ENCODE assay signal across 8 cellular contexts in the genomic region with DNA sequence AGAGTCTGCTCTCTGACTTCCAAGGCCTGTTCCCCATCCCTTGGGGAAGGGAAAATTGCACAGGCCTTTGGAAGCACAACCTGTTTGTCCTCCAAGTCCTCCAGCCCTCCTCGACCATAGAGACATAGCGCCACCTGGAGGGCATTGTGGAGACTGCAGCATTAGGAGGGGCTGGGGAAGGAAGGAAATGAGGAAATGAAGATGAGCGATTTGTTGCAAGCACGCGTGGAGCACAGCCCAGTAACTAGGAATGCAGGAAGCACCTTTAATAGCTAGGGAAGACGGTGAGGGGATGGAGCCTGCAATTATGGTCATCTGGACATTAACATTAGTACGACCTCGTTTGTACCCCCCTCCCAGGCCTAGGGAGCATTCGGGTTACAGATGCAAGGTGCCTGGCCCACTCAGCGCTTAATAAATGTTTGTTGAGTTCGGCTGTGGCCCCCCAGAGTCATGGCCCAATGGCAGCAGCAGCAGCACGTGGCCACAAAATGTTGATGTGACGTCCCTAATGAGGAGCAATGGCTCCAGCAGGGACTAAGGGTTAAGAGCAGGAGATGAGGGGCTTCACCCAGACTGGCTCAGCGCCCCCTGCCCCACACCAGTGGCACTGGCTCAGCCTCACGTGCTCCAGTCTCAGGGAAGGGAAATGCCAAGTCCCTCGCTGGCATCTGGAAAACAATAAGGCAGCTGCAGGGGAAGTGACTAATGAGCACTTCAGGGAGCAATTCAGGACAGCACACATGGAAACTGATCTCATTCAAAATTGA. TPM values are rescaled to one million over a fixed set of nuclear protein-coding genes. Genes with fewer than 3 reads are reported as not detected.
A peak's percentile ranks its signal among the peaks of the same experiment; 100 is the strongest.
DNase-seq lines count a peak whose midpoint lies in the region; ATAC-seq, FAIRE-seq and TF ChIP-seq lines count a peak whose summit lies in the region.

No MANE protein-coding gene starts in this region.

- peaks cover 0 to 8% (median 7%) of the 10 kb centered on the region in 4 donors for H3K4me1 ChIP-seq in sigmoid colon

- H3K4me3 ChIP-seq in astrocyte of the spinal cord (ENCODE audit: low read depth, low read length) (no peak overlapping the region), sigmoid colon (no peak overlapping the region)

- no peak for TF ChIP-seq POLR2A in sigmoid colon (IDR thresholded peaks at IDR 0.05)

- in situ Hi-C loops in astrocyte of the spinal cord (cut with HindIII; ENCODE audit: low sequenced_read_pairs): no loop called here

- 5 to 9% methylated on average over 16 of the region's 16 CpGs for WGBS in sigmoid colon, 2 donors

- DNase-seq in GM18507 (ENCODE audit: extremely low spot score, insufficient read length, low read depth) (peak; percentile 75), NCI-H2029 (lab: John Stamatoyannopoulos, UW) (peak; percentile 68), T-helper 9 cell (peak; percentile 83), astrocyte of the spinal cord (ENCODE audit: low read depth, low spot score) (peak; percentile 89), hippocampal formation (lab: John Stamatoyannopoulos, UW) (peak; percentile 54 to 82), sigmoid colon (peak; percentile 92)

- intact Hi-C loops in sigmoid colon (cut with DNase I): loop anchor here (1.0 to 5.0 kb wide), 3 partner anchors 117 to 577 kb away; no protein-coding TSS in a partner anchor

- no peaks in the 10 kb centered on the region for H3K27me3 ChIP-seq in sigmoid colon

- peak; percentile 88 for TF ChIP-seq CTCF in 22Rv1 (IDR thresholded peaks at IDR 0.05)
- peak; percentile 97 for TF ChIP-seq CTCF in astrocyte of the spinal cord (IDR thresholded peaks at IDR 0.05; ENCODE audit: low read depth, low read length)
- TF ChIP-seq CTCF in sigmoid colon (IDR thresholded peaks at IDR 0.05): peak; percentile 94 to 99 (median 98)

- TF ChIP-seq EP300 in sigmoid colon (IDR thresholded peaks at IDR 0.05): no peak

- no peak for ATAC-seq in HG03442 (IDR thresholded peaks at IDR 0.05; ENCODE audit: unreplicated experiment)

- H3K36me3 ChIP-seq in sigmoid colon: peaks cover 0 to 25% (median 6%) of the 10 kb centered on the region in 4 donors

- H3K27ac ChIP-seq in 22Rv1 (no peak overlapping the region), sigmoid colon (no peak overlapping the region)

- H3K9me3 ChIP-seq in sigmoid colon: no peaks in the 10 kb centered on the region

- peak; percentile 93 for FAIRE-seq in GM18507 (lab: Jason Lieb, UNC)

RNA-seq across cellular contexts. Expression of gene CAMK2N1, which starts 8.0 kb away (rescaled TPM):
- 10 to 100 TPM; 18.3 to 31.9 (median 28.0) TPM for total RNA-seq in sigmoid colon
- 100 to 1,000 TPM in 2 of 3 donors, 10 to 100 TPM in 1; 43.9 to 247 (median 231) TPM for polyA plus RNA-seq in sigmoid colon

RNA-seq across cellular contexts. Expression of gene MUL1, which starts 13.9 kb away (rescaled TPM):
- 10 to 100 TPM; 26.8 to 34.1 (median 32.6) TPM for total RNA-seq in sigmoid colon
- polyA plus RNA-seq in sigmoid colon: 10 to 100 TPM in 1 of 3 donors, 1 to 10 TPM in 2; 4.8 to 30.3 (median 9.2) TPM

RNA-seq across cellular contexts. Expression of gene FAM43B, which starts 58.3 kb away (rescaled TPM):
- total RNA-seq in sigmoid colon: 1 to 10 TPM in 3 of 4 donors, under 1 TPM in 1; 0.81 to 1.7 (median 1.5) TPM
- polyA plus RNA-seq in sigmoid colon: under 1 TPM in 2 of 3 donors, not detected in 1; 0.23 to 0.29 TPM
